Comparison of ENCODE assay signal across 16 cellular contexts in genomic region chr9:131854334-131854733, GRCh38.
DNase-seq lines count a peak whose midpoint lies in the region; ATAC-seq, FAIRE-seq and TF ChIP-seq lines count a peak whose summit lies in the region.
"Had no signal": no experiment of that assay in that cellular context is flagged by ENCODE, and none has a peak within 500 bp of the region (broad histone marks: within the 10 kb centered on the region; RNA-seq: fewer than 3 reads in every experiment).

No MANE protein-coding gene starts in this region.

- H3K9me3 Mint-ChIP-seq in Calu3 (ENCODE audit: low read depth, unreplicated experiment): no peaks in the 10 kb centered on the region
- H3K9me3 Mint-ChIP-seq in activated CD8-positive, alpha-beta memory T cell treated with anti-CD3 and anti-CD28 coated beads, Interleukin-2, amount 10 ng/mL, durations not matched to agents 7 days and 5 days (ENCODE audit: low read depth): no peaks in the 10 kb centered on the region
- H3K9me3 Mint-ChIP-seq: central memory CD8-positive, alpha-beta T cell had no signal

- H3K27ac ChIP-seq in HepG2 (ENCODE audit: extremely low read length, insufficient read depth, low read length) (no peak overlapping the region), right lobe of liver (no peak overlapping the region)
- H3K27ac ChIP-seq: neutrophil, vagina had no signal

- no peak for TF ChIP-seq RAD21 in HepG2 (CRISPR knock-in tag; IDR thresholded peaks at IDR 0.05)

- H3K79me2 ChIP-seq in HepG2 (ENCODE audit: insufficient read depth, low read length): no peaks in the 10 kb centered on the region

- POLR2A ChIA-PET in HepG2 (lab: Yijun Ruan, JAX): no interaction called here

- H3K4me1 ChIP-seq in HepG2 (ENCODE audit: insufficient read depth, low read length): no peaks in the 10 kb centered on the region
- no peaks in the 10 kb centered on the region for H3K4me1 ChIP-seq in right lobe of liver
- H3K4me1 ChIP-seq: vagina had no signal

- no peaks in the 10 kb centered on the region for H3K36me3 Mint-ChIP-seq in Calu3 (ENCODE audit: insufficient read depth, unreplicated experiment)
- no peaks in the 10 kb centered on the region for H3K36me3 Mint-ChIP-seq in activated CD8-positive, alpha-beta memory T cell treated with anti-CD3 and anti-CD28 coated beads, Interleukin-2, amount 10 ng/mL, durations not matched to agents 7 days and 5 days

- 0 out of 5 replicates have a peak, but pooled peaks cover 0 to 1% of the 10 kb centered on the region in 2 experiments for H3K36me3 ChIP-seq in HepG2 (replicated peaks in 1 of 2; ENCODE audit: control insufficient read depth in 1 of 2, insufficient read depth in 2 of 2, low read length in 2 of 2)
- no peaks in the 10 kb centered on the region for H3K36me3 ChIP-seq in right lobe of liver
- H3K36me3 ChIP-seq: vagina had no signal

- no peaks in the 10 kb centered on the region for H4K20me1 ChIP-seq in HepG2 (ENCODE audit: insufficient read depth, low read length)

- no peak for ATAC-seq in HepG2
- no peak for ATAC-seq in right lobe of liver
- peak; percentile 40 to 85 for ATAC-seq in left cardiac atrium
- no peak for ATAC-seq in activated CD8-positive, alpha-beta memory T cell treated with anti-CD3 and anti-CD28 coated beads, Interleukin-2, amount 10 ng/mL, durations not matched to agents 7 days and 5 days

- no peak overlapping the region for H3K4me3 Mint-ChIP-seq in Calu3 (ENCODE audit: low read depth, unreplicated experiment)
- no peak overlapping the region for H3K4me3 Mint-ChIP-seq in activated CD8-positive, alpha-beta memory T cell treated with anti-CD3 and anti-CD28 coated beads, Interleukin-2, amount 10 ng/mL, durations not matched to agents 7 days and 5 days
- H3K4me3 Mint-ChIP-seq: central memory CD8-positive, alpha-beta T cell had no signal

- FAIRE-seq in HepG2 (lab: Jason Lieb, UNC): no peak

- in situ Hi-C loops in HepG2 (cut with HindIII; ENCODE audit: extremely low pct_ligation_motif_present, low pct_unique_long_range_greater_than_20kb): no loop called here

- CTCF ChIA-PET in HepG2 (lab: Yijun Ruan, JAX; ENCODE audit: low intra/inter-chr PET ratio, low total read pairs) (no interaction called here), Calu3 (lab: Charles Lee) (no interaction called here)
- CTCF ChIA-PET in activated CD8-positive, alpha-beta memory T cell treated with anti-CD3 and anti-CD28 coated beads, Interleukin-2, amount 10 ng/mL, durations not matched to agents 7 days and 5 days (lab: Charles Lee): no interaction called here

- H3K4me3 ChIP-seq in HepG2 (replicated peaks in 1 of 3; ENCODE audit: insufficient read depth in 1 of 3, low read depth in 2 of 3, low read length in 3 of 3) (no peak overlapping the region), right lobe of liver (no peak overlapping the region)
- H3K4me3 ChIP-seq: vagina had no signal

- 36% methylated on average over 6 of the region's 8 CpGs for WGBS in HepG2 (ENCODE audit: low lambda C conversion rate)
- 66% methylated on average over 2 of the region's 8 CpGs for WGBS in right lobe of liver (ENCODE audit: insufficient coverage, low coverage, low lambda C conversion rate, missing lambda C conversion rate)

- H3K9ac ChIP-seq in HepG2 (ENCODE audit: insufficient read depth, low read depth, low read length): no peak overlapping the region

- BruUV-seq in HepG2 (replicated peaks; lab: Mats Ljungman, UMichigan): no TSS peak
- no TSS peak for BruUV-seq in Calu3 (replicated peaks; lab: Mats Ljungman, UMichigan)

- no peaks in the 10 kb centered on the region for H3K4me1 Mint-ChIP-seq in Calu3 (ENCODE audit: low read depth, unreplicated experiment)
- peaks cover 8% of the 10 kb centered on the region for H3K4me1 Mint-ChIP-seq in activated CD8-positive, alpha-beta memory T cell treated with anti-CD3 and anti-CD28 coated beads, Interleukin-2, amount 10 ng/mL, durations not matched to agents 7 days and 5 days
- H3K4me1 Mint-ChIP-seq: central memory CD8-positive, alpha-beta T cell had no signal

- TF ChIP-seq POLR2A in HepG2 (IDR thresholded peaks at IDR 0.05; ENCODE audit: insufficient read depth in 1 of 2, low read depth in 2 of 2, low read length in 2 of 2) (no peak), right lobe of liver (IDR thresholded peaks at IDR 0.05) (no peak)

- no peak for TF ChIP-seq CTCF in HepG2 (CRISPR knock-in tag; IDR thresholded peaks at IDR 0.05)
- no peak for TF ChIP-seq CTCF in right lobe of liver (IDR thresholded peaks at IDR 0.05)
- no peak for TF ChIP-seq CTCF in Calu3 (IDR thresholded peaks at IDR 0.05; ENCODE audit: unreplicated experiment)

- H3K9me3 ChIP-seq in HepG2 (ENCODE audit: low read length) (no peaks in the 10 kb centered on the region), right lobe of liver (no peaks in the 10 kb centered on the region)
- H3K9me3 ChIP-seq: neutrophil, vagina had no signal

- no peak overlapping the region for H2AFZ ChIP-seq in HepG2 (ENCODE audit: low read length)

- H3K27me3 ChIP-seq in HepG2 (ENCODE audit: control insufficient read depth in 1 of 2, insufficient read depth in 2 of 2, low read length in 2 of 2) (peaks cover 0 to 7% of the 10 kb centered on the region in 2 experiments; a peak in 1 of 5 replicates), right lobe of liver (no peaks in the 10 kb centered on the region)
- H3K27me3 ChIP-seq: neutrophil, vagina had no signal

- H3K27ac Mint-ChIP-seq in Calu3 (ENCODE audit: unreplicated experiment): no peak overlapping the region
- H3K27ac Mint-ChIP-seq in activated CD8-positive, alpha-beta memory T cell treated with anti-CD3 and anti-CD28 coated beads, Interleukin-2, amount 10 ng/mL, durations not matched to agents 7 days and 5 days: no peak overlapping the region

- intact Hi-C loops in HepG2 (cut with micrococcal nuclease; ENCODE audit: unreplicated experiment) (no loop called here), right lobe of liver (cut with DNase I) (no loop called here), left cardiac atrium (cut with DNase I) (no loop called here), Calu3 (cut with micrococcal nuclease; ENCODE audit: unreplicated experiment) (no loop called here)

- no peaks in the 10 kb centered on the region for H3K27me3 Mint-ChIP-seq in Calu3 (ENCODE audit: unreplicated experiment)
- H3K27me3 Mint-ChIP-seq in activated CD8-positive, alpha-beta memory T cell treated with anti-CD3 and anti-CD28 coated beads, Interleukin-2, amount 10 ng/mL, durations not matched to agents 7 days and 5 days: no peaks in the 10 kb centered on the region
- H3K27me3 Mint-ChIP-seq: central memory CD8-positive, alpha-beta T cell had no signal

- no peak overlapping the region for H3K4me2 ChIP-seq in HepG2 (ENCODE audit: low read depth, low read length)

- TF ChIP-seq EP300 in HepG2 (IDR thresholded peaks at IDR 0.05; ENCODE audit: low read depth in 2 of 2, low read length in 2 of 2) (no peak), HepG2 (CRISPR knock-in tag; IDR thresholded peaks at IDR 0.05; ENCODE audit: borderline replicate concordance) (no peak)

- DNase-seq in HepG2 (ENCODE audit: low spot score) (no peak), right lobe of liver (no peak), UCSD-AML1 (lab: John Stamatoyannopoulos, UW; ENCODE audit: unreplicated experiment) (peak; percentile 21), left cardiac atrium (no peak), GM03348 (ENCODE audit: low spot score) (no peak), Calu3 (no peak), putamen (ENCODE audit: low spot score) (no peak)
- DNase-seq in activated CD8-positive, alpha-beta memory T cell treated with anti-CD3 and anti-CD28 coated beads, Interleukin-2, amount 10 ng/mL, durations not matched to agents 7 days and 5 days: no peak
- DNase-seq: activated CD4-positive, alpha-beta T cell treated with anti-CD3 and anti-CD28 coated beads for 1 hour; activated effector memory CD4-positive, alpha-beta T cell treated with anti-CD3 and anti-CD28 coated beads, Interleukin-2, amount 50 U/mL, for 16 hours; NCI-H1105; NCI-H345; NK-92 treated with Interleukin-12 subunit alpha and Interleukin-12 subunit beta, amount 100 ng/mL, for 24 hours had no signal

TF ChIP-seq in HepG2, 621 proteins besides CTCF, POLR2A, EP300 and RAD21:
- TF ChIP-seq MNT (IDR thresholded peaks at IDR 0.05): peak; percentile 46
- TF ChIP-seq EED (CRISPR knock-in tag; IDR thresholded peaks at IDR 0.05): no peak
TF ChIP-seq in HepG2: peak in this region for 1.

Comparison
In these comparisons a context has a peak if more than half of its experiments do, and no peak if none do; other contexts are left out.
1. ATAC-seq: peak in left cardiac atrium (2 of 2); none in HepG2 (single experiment), right lobe of liver (0 of 4) and activated CD8-positive, alpha-beta memory T cell treated with anti-CD3 and anti-CD28 coated beads, Interleukin-2, amount 10 ng/mL, durations not matched to agents 7 days and 5 days (single experiment).